19 cellular contexts compared by ENCODE assay signal in the genomic region with DNA sequence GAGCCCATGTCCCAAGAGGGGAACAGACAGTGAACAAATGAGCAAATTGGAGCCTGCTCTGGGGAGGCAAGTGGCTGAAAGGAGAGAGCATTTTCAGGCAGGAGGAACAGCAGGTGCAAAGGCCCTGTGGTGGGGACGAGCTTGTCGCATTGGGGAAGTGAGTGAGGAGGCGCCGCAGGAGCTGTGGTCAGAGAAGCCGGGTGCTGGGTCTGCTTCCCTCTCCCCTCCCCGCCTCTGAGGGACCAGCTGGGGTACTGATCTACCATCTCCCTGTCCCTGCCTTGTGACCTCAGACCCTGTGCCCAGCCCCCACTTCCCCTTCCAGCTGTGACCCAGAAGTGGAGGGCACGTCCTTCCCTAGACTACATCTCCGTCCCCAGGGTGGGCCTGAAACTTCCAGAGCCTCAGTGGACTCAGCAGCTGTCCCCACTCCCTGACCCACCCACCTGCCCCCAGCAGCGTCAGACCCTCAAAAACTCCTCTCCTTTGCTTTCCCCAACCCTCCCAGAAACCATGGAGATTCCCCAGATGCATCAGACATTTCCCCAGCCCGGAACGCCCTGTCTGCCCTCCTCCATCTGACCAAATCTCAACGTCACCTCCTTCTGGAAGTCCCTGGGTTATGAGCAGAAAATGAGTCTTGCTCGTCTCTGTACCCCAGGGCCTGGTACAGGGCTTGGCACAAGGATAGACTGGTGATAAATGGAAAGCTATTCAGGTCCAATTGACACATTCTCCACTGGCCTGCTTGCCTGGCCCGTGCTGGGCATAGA. TPM values are rescaled to one million over a fixed set of nuclear protein-coding genes. Genes with fewer than 3 reads are reported as not detected.
A peak's percentile ranks its signal among the peaks of the same experiment; 100 is the strongest.
DNase-seq lines count a peak whose midpoint lies in the region; TF ChIP-seq lines count a peak whose summit lies in the region.
"Had no signal": no experiment of that assay in that cellular context is flagged by ENCODE, and none has a peak within 500 bp of the region (broad histone marks: within the 10 kb centered on the region; RNA-seq: fewer than 3 reads in every experiment).

No MANE protein-coding gene starts in this region.

- H3K9ac ChIP-seq in neural progenitor cell, result no peak overlapping the region
- H3K9ac ChIP-seq: SK-N-SH had no signal

- H3F3A ChIP-seq in neural progenitor cell (ENCODE audit: low read depth), result no peaks in the 10 kb centered on the region

- H3K9me3 Mint-ChIP-seq in dendritic cell treated with granulocyte-macrophage colony-stimulating factor and Interleukin-4, amounts not matched to agents 40 ng/mL and 50 ng/mL, for 4 days, result peaks cover 22% of the 10 kb centered on the region
- peaks cover 14% of the 10 kb centered on the region for H3K9me3 Mint-ChIP-seq in neural progenitor cell
- H3K9me3 Mint-ChIP-seq: activated T-cell treated with anti-CD3 and anti-CD28 coated beads, Interleukin-2, amount 50 U/mL, for 72 hours had no signal

- no peaks in the 10 kb centered on the region for H3K36me3 ChIP-seq in neural progenitor cell
- H3K36me3 ChIP-seq: BE2C, gastrocnemius medialis had no signal

- H3K9me3 ChIP-seq in neural progenitor cell (ENCODE audit: low read depth), result no peaks in the 10 kb centered on the region
- H3K9me3 ChIP-seq: BE2C, gastrocnemius medialis, SK-N-SH had no signal

- intact Hi-C loops in dendritic cell treated with granulocyte-macrophage colony-stimulating factor and Interleukin-4, amounts not matched to agents 40 ng/mL and 50 ng/mL, for 4 days (cut with micrococcal nuclease), result loop anchor here (1.0 kb wide), 1 partner anchor 36 kb away; no protein-coding TSS in a partner anchor

- H3K4me1 Mint-ChIP-seq in dendritic cell treated with granulocyte-macrophage colony-stimulating factor and Interleukin-4, amounts not matched to agents 40 ng/mL and 50 ng/mL, for 4 days (ENCODE audit: low read depth), result peaks cover 89% of the 10 kb centered on the region
- H3K4me1 Mint-ChIP-seq in neural progenitor cell, result peaks cover 17% of the 10 kb centered on the region
- H3K4me1 Mint-ChIP-seq: brain had no signal

- H3K4me1 ChIP-seq in neural progenitor cell, result no peaks in the 10 kb centered on the region
- H3K4me1 ChIP-seq: BE2C had no signal

- DNase-seq in CD1c-positive myeloid dendritic cell (ENCODE audit: extremely low spot score) (peak; percentile 93), KBM-7 (peak; percentile 31), neural progenitor cell (ENCODE audit: low spot score) (no peak), NCI-H748 treated with DMSO at 0.1 percent for 48 hours (lab: John Stamatoyannopoulos, UW) (no peak), ACHN (no peak), cerebellar nuclear complex (lab: John Stamatoyannopoulos, UW) (no peak), dermis blood vessel endothelial cell (no peak)
- DNase-seq: activated B cell treated with CpG ODN at 0.5 μM for 24 hours; activated T-cell treated with anti-CD3 and anti-CD28 coated beads, Interleukin-2, amount 50 U/mL, for 72 hours; BE2C; kidney; naive B cell; NCI-H187; NCI-H82; SK-N-SH; stimulated activated CD4-positive, alpha-beta T cell treated with anti-CD3 and anti-CD28 coated beads, Interleukin-2, amount 100 ng/mL, for 48 hours had no signal

- peaks cover 10% of the 10 kb centered on the region for H3K36me3 Mint-ChIP-seq in dendritic cell treated with granulocyte-macrophage colony-stimulating factor and Interleukin-4, amounts not matched to agents 40 ng/mL and 50 ng/mL, for 4 days (ENCODE audit: low read depth)
- peaks cover 2% of the 10 kb centered on the region for H3K36me3 Mint-ChIP-seq in neural progenitor cell
- H3K36me3 Mint-ChIP-seq: brain had no signal

- no peak for TF ChIP-seq CTCF in neural progenitor cell (IDR thresholded peaks at IDR 0.05)

- peak overlapping the region; percentile 95 for H3K27ac Mint-ChIP-seq in dendritic cell treated with granulocyte-macrophage colony-stimulating factor and Interleukin-4, amounts not matched to agents 40 ng/mL and 50 ng/mL, for 4 days
- H3K27ac Mint-ChIP-seq in neural progenitor cell, result peak overlapping the region; percentile 39
- H3K27ac Mint-ChIP-seq: activated B cell treated with CpG ODN at 0.5 μM for 24 hours; activated T-cell treated with anti-CD3 and anti-CD28 coated beads, Interleukin-2, amount 50 U/mL, for 72 hours; brain had no signal

- no peaks in the 10 kb centered on the region for H4K20me1 ChIP-seq in neural progenitor cell (ENCODE audit: low read depth)

- H3K79me2 ChIP-seq in neural progenitor cell (ENCODE audit: low read depth), result no peaks in the 10 kb centered on the region

- no peaks in the 10 kb centered on the region for H3K27me3 ChIP-seq in neural progenitor cell
- H3K27me3 ChIP-seq: BE2C, gastrocnemius medialis had no signal

- H3K4me2 ChIP-seq in neural progenitor cell, result no peak overlapping the region
- H3K4me2 ChIP-seq: SK-N-SH had no signal

- H3K4me3 Mint-ChIP-seq in dendritic cell treated with granulocyte-macrophage colony-stimulating factor and Interleukin-4, amounts not matched to agents 40 ng/mL and 50 ng/mL, for 4 days, result peak overlapping the region; percentile 0
- peak overlapping the region; percentile 25 for H3K4me3 Mint-ChIP-seq in neural progenitor cell
- H3K4me3 Mint-ChIP-seq: activated B cell treated with CpG ODN at 0.5 μM for 24 hours, brain, naive B cell had no signal

- H3K27me3 Mint-ChIP-seq in dendritic cell treated with granulocyte-macrophage colony-stimulating factor and Interleukin-4, amounts not matched to agents 40 ng/mL and 50 ng/mL, for 4 days, result no peaks in the 10 kb centered on the region
- peaks cover 11% of the 10 kb centered on the region for H3K27me3 Mint-ChIP-seq in neural progenitor cell (ENCODE audit: insufficient read depth, low read depth)

- in situ Hi-C loops in KBM-7 (cut with MboI; ENCODE audit: low pct_unique_long_range_greater_than_20kb, low sequenced_read_pairs), result no loop called here
- in situ Hi-C loops in ACHN (cut with HindIII; ENCODE audit: low pct_ligation_motif_present, low pct_unique_long_range_greater_than_20kb, low sequenced_read_pairs), result no loop called here

- no peak overlapping the region for H2AFZ ChIP-seq in neural progenitor cell (replicated peaks)

- H3K27ac ChIP-seq in neural progenitor cell, result no peak overlapping the region
- H3K27ac ChIP-seq: gastrocnemius medialis had no signal

- H3K4me3 ChIP-seq in neural progenitor cell, result no peak overlapping the region
- H3K4me3 ChIP-seq: gastrocnemius medialis had no signal

RNA-seq across cellular contexts. Expression of gene PDGFB, which starts 19.7 kb away (rescaled TPM):
- 0.15 and 0.65 TPM in 2 replicates for total RNA-seq in neural progenitor cell (ENCODE audit: low replicate concordance)
- total RNA-seq in dermis blood vessel endothelial cell, result 75.7 and 80.1 TPM in 2 replicates
- total RNA-seq: activated B cell treated with CpG ODN at 0.5 μM for 24 hours had no signal

RNA-seq across cellular contexts. Expression of gene RPL3, which starts 54.9 kb away (rescaled TPM):
- total RNA-seq in neural progenitor cell (ENCODE audit: low replicate concordance), result 3,021 and 4,709 TPM in 2 replicates
- 2,901 and 3,143 TPM in 2 replicates for total RNA-seq in dermis blood vessel endothelial cell

Comparison
In these comparisons a context has a peak if more than half of its experiments do, and no peak if none do; other contexts are left out.
1. DNase-seq: peak in CD1c-positive myeloid dendritic cell (single experiment) and KBM-7 (single experiment); none in neural progenitor cell (single experiment), NCI-H748 treated with DMSO at 0.1 percent for 48 hours (single experiment), ACHN (single experiment), cerebellar nuclear complex (0 of 2) and dermis blood vessel endothelial cell (single experiment).
2. RNA of gene PDGFB, which starts 19.7 kb away (total RNA-seq): 75.7 to 80.1 TPM in dermis blood vessel endothelial cell; 0.15 to 0.65 TPM in neural progenitor cell; every median in the first group is over 10 times any median in the second.